1 cellular context compared by ENCODE assay signal in genomic region chr3:69013256-69014021, GRCh38.
A peak's percentile ranks its signal among the peaks of the same experiment; 100 is the strongest.
TF ChIP-seq lines count a peak whose summit lies in the region.

EOGT (minus strand) TSS chr3:69013684; CDS start chr3:69009846, 3,838 bp downstream.

TF ChIP-seq in HepG2, 621 proteins besides CTCF, POLR2A, EP300 and RAD21 (continued from another document and continues in another):
- no peak for TF ChIP-seq GRHL1 (CRISPR knock-in tag; conservative IDR thresholded peaks at IDR 0.05)
- TF ChIP-seq ZNF598 (CRISPR knock-in tag; IDR thresholded peaks at IDR 0.05; ENCODE audit: borderline replicate concordance), result peak; percentile 66
- TF ChIP-seq POLR2G (IDR thresholded peaks at IDR 0.05; ENCODE audit: low read depth, low read length), result peak; percentile 86
- no peak for TF ChIP-seq ZNF570 (CRISPR knock-in tag; IDR thresholded peaks at IDR 0.05; ENCODE audit: borderline replicate concordance)
- TF ChIP-seq SIX1 (CRISPR knock-in tag; IDR thresholded peaks at IDR 0.05; ENCODE audit: borderline replicate concordance), result no peak
- TF ChIP-seq YEATS4 (CRISPR knock-in tag; IDR thresholded peaks at IDR 0.05; ENCODE audit: borderline replicate concordance), result peak; percentile 81
- 0 out of 2 replicates have a peak, but pooled peaks have one; percentile 26 for TF ChIP-seq ZNF839 (CRISPR knock-in tag; IDR thresholded peaks at IDR 0.05; ENCODE audit: borderline replicate concordance)
- no peak; the same call in 1 of the 2 replicates for TF ChIP-seq ATF3 (CRISPR knock-in tag; IDR thresholded peaks at IDR 0.05)
- no peak for TF ChIP-seq TBP (CRISPR knock-in tag; IDR thresholded peaks at IDR 0.05)
- TF ChIP-seq PHF8 (CRISPR knock-in tag; IDR thresholded peaks at IDR 0.05), result peak; percentile 82
- no peak for TF ChIP-seq HNRNPL (IDR thresholded peaks at IDR 0.05; ENCODE audit: low read depth, low read length)
- no peak for TF ChIP-seq KIAA2018 (CRISPR knock-in tag; IDR thresholded peaks at IDR 0.05; ENCODE audit: borderline replicate concordance)
- no peak for TF ChIP-seq SMAD9 (CRISPR knock-in tag; IDR thresholded peaks at IDR 0.05)
- TF ChIP-seq MIER3 (CRISPR knock-in tag; IDR thresholded peaks at IDR 0.05; ENCODE audit: borderline replicate concordance), result peak; percentile 13; the same call in 1 of the 2 replicates
- TF ChIP-seq PHF5A (CRISPR knock-in tag; IDR thresholded peaks at IDR 0.05; ENCODE audit: low read depth, unreplicated experiment), result peak; percentile 66
- TF ChIP-seq JUND (CRISPR knock-in tag; IDR thresholded peaks at IDR 0.05), result peak; percentile 10; the same call in 1 of the 2 replicates
- TF ChIP-seq EEA1 (CRISPR knock-in tag; IDR thresholded peaks at IDR 0.05; ENCODE audit: borderline replicate concordance), result no peak; the same call in 1 of the 2 replicates
- no peak for TF ChIP-seq TAF15 (IDR thresholded peaks at IDR 0.05; ENCODE audit: low read depth, low read length, poor library complexity, severe bottlenecking)
- TF ChIP-seq ZKSCAN1 (IDR thresholded peaks at IDR 0.05; ENCODE audit: low read length), result no peak
- no peak for TF ChIP-seq RARG (CRISPR knock-in tag; IDR thresholded peaks at IDR 0.05; ENCODE audit: low read depth)
- TF ChIP-seq NR3C1 (CRISPR knock-in tag; IDR thresholded peaks at IDR 0.05), result no peak
- peak; percentile 91 for TF ChIP-seq GABPB1 (CRISPR knock-in tag; IDR thresholded peaks at IDR 0.05)
- TF ChIP-seq BCL3 (CRISPR knock-in tag; IDR thresholded peaks at IDR 0.05), result peak; percentile 50; the same call in 1 of the 2 replicates
- TF ChIP-seq BORCS8-MEF2B (CRISPR knock-in tag; IDR thresholded peaks at IDR 0.05), result peak; percentile 61
- TF ChIP-seq HNRNPH1 (optimal IDR thresholded peaks at IDR 0.05; ENCODE audit: low read depth, low read length), result no peak
- TF ChIP-seq ZFP91 (CRISPR knock-in tag; IDR thresholded peaks at IDR 0.05; ENCODE audit: borderline replicate concordance), result peak; percentile 93
- TF ChIP-seq ZNF543 (CRISPR knock-in tag; IDR thresholded peaks at IDR 0.05), result no peak
- TF ChIP-seq FOXM1 (CRISPR knock-in tag; IDR thresholded peaks at IDR 0.05), result no peak
- no peak for TF ChIP-seq RELA (CRISPR knock-in tag; IDR thresholded peaks at IDR 0.05)
- TF ChIP-seq SALL2 (CRISPR knock-in tag; IDR thresholded peaks at IDR 0.05), result peak; percentile 97
- peak; percentile 83 for TF ChIP-seq ZSCAN21 (CRISPR knock-in tag; IDR thresholded peaks at IDR 0.05; ENCODE audit: borderline replicate concordance)
- no peak for TF ChIP-seq NCOA2 (CRISPR knock-in tag; IDR thresholded peaks at IDR 0.05)
- TF ChIP-seq PRDM4 (CRISPR knock-in tag; IDR thresholded peaks at IDR 0.05; ENCODE audit: borderline replicate concordance), result no peak
- peak; percentile 90 for TF ChIP-seq RBFOX2 (IDR thresholded peaks at IDR 0.05; ENCODE audit: low read depth, low read length)
- TF ChIP-seq SAP130 (CRISPR knock-in tag; IDR thresholded peaks at IDR 0.05; ENCODE audit: low read depth), result peak; percentile 74
- peak; percentile 84; the same call in 1 of the 2 replicates for TF ChIP-seq CBFB (CRISPR knock-in tag; IDR thresholded peaks at IDR 0.05)
- TF ChIP-seq BRF2 (CRISPR knock-in tag; IDR thresholded peaks at IDR 0.05), result no peak; the same call in 1 of the 2 replicates
- TF ChIP-seq KMT2B (CRISPR knock-in tag; IDR thresholded peaks at IDR 0.05), result peak; percentile 85
- no peak for TF ChIP-seq PCBP1 (IDR thresholded peaks at IDR 0.05; ENCODE audit: borderline replicate concordance, low read depth, low read length)
- peak; percentile 82 for TF ChIP-seq SALL1 (CRISPR knock-in tag; IDR thresholded peaks at IDR 0.05)
- TF ChIP-seq ZNF367 (CRISPR knock-in tag; IDR thresholded peaks at IDR 0.05; ENCODE audit: borderline replicate concordance), result peak; percentile 29; the same call in 1 of the 2 replicates
- peak; percentile 69 for TF ChIP-seq ZNF501 (CRISPR knock-in tag; IDR thresholded peaks at IDR 0.05)
- no peak for TF ChIP-seq NFKBIZ (CRISPR knock-in tag; IDR thresholded peaks at IDR 0.05)
- no peak for TF ChIP-seq GPBP1L1 (CRISPR knock-in tag; IDR thresholded peaks at IDR 0.05)
- TF ChIP-seq E2F1 (CRISPR knock-in tag; IDR thresholded peaks at IDR 0.05), result peak; percentile 71; the same call in 1 of the 2 replicates
- TF ChIP-seq ZBTB1 (CRISPR knock-in tag; IDR thresholded peaks at IDR 0.05; ENCODE audit: borderline replicate concordance), result no peak
- no peak for TF ChIP-seq ZBTB20 (CRISPR knock-in tag; IDR thresholded peaks at IDR 0.05; ENCODE audit: borderline replicate concordance, low read depth)
